8 cellular contexts compared by ENCODE assay signal in genomic region chr9:130444565-130445221, GRCh38. TPM values are rescaled to one million over a fixed set of nuclear protein-coding genes. Genes with fewer than 3 reads are reported as not detected.
DNase-seq lines count a peak whose midpoint lies in the region; ATAC-seq and TF ChIP-seq lines count a peak whose summit lies in the region.

ASS1 (plus strand) TSS chr9:130444961; CDS start chr9:130452229, 7,268 bp downstream.

- CTCF ChIA-PET in Panc1 (lab: Charles Lee) = no interaction called here

- no peaks in the 10 kb centered on the region for H3K36me3 ChIP-seq in Panc1 (ENCODE audit: control insufficient read depth, insufficient read depth, low read length)

- POLR2A ChIA-PET in Panc1 (lab: Charles Lee) = no interaction called here

- H3K9me3 ChIP-seq in Panc1 (ENCODE audit: control insufficient read depth, insufficient read depth, low read depth, low read length) (peaks cover 7% of the 10 kb centered on the region; the same call in 1 of the 2 replicates), right cardiac atrium (ENCODE audit: control insufficient read depth, low read length) (no peaks in the 10 kb centered on the region)

- TF ChIP-seq CTCF in Panc1 (IDR thresholded peaks at IDR 0.05) = no peak

- peak; percentile 85 for ATAC-seq in Panc1
- ATAC-seq in right cardiac atrium = peak; percentile 71 to 77
- peak; percentile 45 for ATAC-seq in sciatic nerve

- H3K27me3 ChIP-seq in Panc1 (ENCODE audit: control insufficient read depth, insufficient read depth, low read length) (no peaks in the 10 kb centered on the region), right cardiac atrium (ENCODE audit: control insufficient read depth, insufficient read depth) (no peaks in the 10 kb centered on the region)

- H3K4me3 ChIP-seq in Panc1 (ENCODE audit: low read depth in 2 of 2, low read length in 2 of 2) (peak within 1 kb of the TSS; percentile 51 to 61), right cardiac atrium (ENCODE audit: low read length) (peak within 1 kb of the TSS; percentile 81)

- in situ Hi-C loops in Panc1 (cut with HindIII; ENCODE audit: low pct_unique_long_range_greater_than_20kb, low sequenced_read_pairs) = no loop called here

- no TSS peak for BruUV-seq in Panc1 (replicated peaks; lab: Mats Ljungman, UMichigan)

- DNase-seq in NCI-H1105 (lab: John Stamatoyannopoulos, UW) = peak; percentile 38
- no peak for DNase-seq in NCI-H1105 treated with DMSO at 0.1 percent for 48 hours (lab: John Stamatoyannopoulos, UW)
- DNase-seq in Panc1 (ENCODE audit: low read depth, low spot score) = no peak
- peak; percentile 14 for DNase-seq in activated naive CD8-positive, alpha-beta T cell treated with anti-CD3 and anti-CD28 coated beads, Interleukin-2, amount 50 U/mL, for 16 hours (ENCODE audit: low read depth, low spot score)
- DNase-seq in right cardiac atrium = peak; percentile 80 to 90 (median 89)
- DNase-seq in sciatic nerve (ENCODE audit: low spot score) = no peak
- no peak for DNase-seq in Kasumi-1 (lab: John Stamatoyannopoulos, UW)
- no peak for DNase-seq in dermis blood vessel endothelial cell

- H3K4me1 ChIP-seq in Panc1 (ENCODE audit: control insufficient read depth, insufficient read depth, low read length) = peaks cover 15% of the 10 kb centered on the region
- peaks cover 7% of the 10 kb centered on the region for H3K4me1 ChIP-seq in right cardiac atrium (ENCODE audit: control insufficient read depth, insufficient read depth, low read length)

- under 1% methylated on average over 65 of the region's 66 CpGs for WGBS in right cardiac atrium

- intact Hi-C loops in Panc1 (cut with micrococcal nuclease; ENCODE audit: unreplicated experiment) = no loop called here
- intact Hi-C loops in right cardiac atrium (cut with DNase I) = no loop called here
- intact Hi-C loops in sciatic nerve (cut with DNase I) = no loop called here

- peak within 1 kb of the TSS; percentile 44; the same call in 1 of the 2 replicates for H3K27ac ChIP-seq in Panc1 (ENCODE audit: low read length)
- peak within 1 kb of the TSS; percentile 64 for H3K27ac ChIP-seq in right cardiac atrium (ENCODE audit: low read length)

RNA-seq across cellular contexts. Expression of gene ASS1, which starts in this region (rescaled TPM):
- total RNA-seq in Panc1 (2021; ENCODE audit: unreplicated experiment) (26.2 TPM), right cardiac atrium (10 to 100 TPM; 37.6 to 88.3 (median 52.9) TPM), sciatic nerve (73.1 TPM), dermis blood vessel endothelial cell (4.0 and 9.5 TPM in 2 replicates)
- polyA plus RNA-seq in Panc1 (2012; ENCODE audit: insufficient read length) = 56.4 TPM
- 77.8 TPM for polyA plus RNA-seq in right cardiac atrium

Comparison
In these comparisons a context has a peak if more than half of its experiments do, and no peak if none do; other contexts are left out.
1. DNase-seq: peak in NCI-H1105 (single experiment), activated naive CD8-positive, alpha-beta T cell treated with anti-CD3 and anti-CD28 coated beads, Interleukin-2, amount 50 U/mL, for 16 hours (single experiment) and right cardiac atrium (3 of 3); none in NCI-H1105 treated with DMSO at 0.1 percent for 48 hours (single experiment), Panc1 (single experiment), sciatic nerve (single experiment), Kasumi-1 (0 of 2) and dermis blood vessel endothelial cell (single experiment).
2. Peak in every context shown above with its lines, with median percentiles within 50 percentile points of each other: ATAC-seq.